Comparison of ENCODE assay signal across 8 cellular contexts in the genomic region with DNA sequence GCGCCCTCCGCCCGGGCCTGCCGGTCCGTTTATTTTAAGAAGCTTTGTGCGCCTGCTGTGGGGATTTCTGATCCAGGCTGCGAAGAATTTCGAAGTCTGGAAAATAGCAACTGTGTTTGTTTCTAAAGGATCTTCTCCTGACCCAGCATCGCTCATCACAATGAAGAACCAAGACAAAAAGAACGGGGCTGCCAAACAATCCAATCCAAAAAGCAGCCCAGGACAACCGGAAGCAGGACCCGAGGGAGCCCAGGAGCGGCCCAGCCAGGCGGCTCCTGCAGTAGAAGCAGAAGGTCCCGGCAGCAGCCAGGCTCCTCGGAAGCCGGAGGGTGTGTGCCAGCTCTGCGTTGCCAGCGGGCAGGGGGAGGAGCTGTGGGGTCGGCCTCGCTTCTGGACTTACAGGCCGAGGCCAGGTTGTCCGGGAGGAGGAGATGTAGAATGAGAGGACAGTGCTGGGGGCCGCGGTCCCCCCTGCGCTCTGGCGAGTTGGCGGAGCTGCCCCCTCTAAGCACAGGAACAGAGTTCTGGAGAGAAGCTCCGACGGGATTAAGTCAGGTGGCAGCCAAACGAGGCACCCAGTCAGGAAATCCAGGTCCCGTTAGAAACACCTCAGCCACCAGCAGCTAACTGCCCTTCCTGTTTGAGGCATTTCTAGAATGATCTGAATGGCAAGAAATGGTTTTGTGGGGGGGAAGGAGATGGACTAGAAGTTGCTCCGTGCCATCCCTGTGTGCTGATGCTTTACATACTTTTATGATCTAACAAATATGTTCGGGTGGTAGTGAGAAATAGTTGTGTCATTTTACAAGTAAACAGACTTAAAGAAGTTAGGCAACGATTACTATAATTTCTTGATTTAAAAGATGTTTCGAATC. TPM values are rescaled to one million over a fixed set of nuclear protein-coding genes. Genes with fewer than 3 reads are reported as not detected.
DNase-seq lines count a peak whose midpoint lies in the region; ATAC-seq and TF ChIP-seq lines count a peak whose summit lies in the region.

No MANE protein-coding gene starts in this region.

- H3K27me3 ChIP-seq in GM23248 (replicated peaks; ENCODE audit: insufficient read depth) (no peaks in the 10 kb centered on the region), SJSA1 (replicated peaks) (no peaks in the 10 kb centered on the region), iPS-18a (ENCODE audit: control insufficient read depth, insufficient read depth, low read length) (no peaks in the 10 kb centered on the region), skeletal muscle tissue (ENCODE audit: control insufficient read depth in 3 of 3, insufficient read depth in 3 of 3, low read length in 3 of 3) (no peaks in the 10 kb centered on the region)

- H3K4me3 Mint-ChIP-seq in brain = peak overlapping the region; percentile 92 to 97 (median 97)

- DNase-seq in CD1c-positive myeloid dendritic cell (ENCODE audit: extremely low spot score) (peak; percentile 41), GM23248 (peak; percentile 79), SJSA1 (ENCODE audit: low read depth in 1 of 2, low spot score in 2 of 2) (peak in 1 of 2 experiments; percentile 64), AML-193 (lab: John Stamatoyannopoulos, UW) (no peak)

- H3K36me3 Mint-ChIP-seq in brain = peaks cover 42% of the 10 kb centered on the region

- H3K27ac ChIP-seq in GM23248 (peak overlapping the region; percentile 99), SJSA1 (peak overlapping the region; percentile 81), iPS-18a (ENCODE audit: low read length) (peak overlapping the region; percentile 52), skeletal muscle tissue (ENCODE audit: low read depth, low read length) (peak overlapping the region; percentile 96)

- no peak for ATAC-seq in HG03520 (IDR thresholded peaks at IDR 0.05; ENCODE audit: unreplicated experiment)

- H3K36me3 ChIP-seq in GM23248 (ENCODE audit: low read depth) = peaks cover 19% of the 10 kb centered on the region
- peaks cover 55% of the 10 kb centered on the region for H3K36me3 ChIP-seq in SJSA1
- peaks cover 34% of the 10 kb centered on the region for H3K36me3 ChIP-seq in iPS-18a (ENCODE audit: control insufficient read depth, low read depth, low read length)
- H3K36me3 ChIP-seq in skeletal muscle tissue (ENCODE audit: control insufficient read depth in 3 of 3, insufficient read depth in 3 of 3, low read length in 3 of 3) = peaks cover 13 to 25% (median 22%) of the 10 kb centered on the region in 3 donors

- peak overlapping the region; percentile 94 to 99 (median 98) for H3K27ac Mint-ChIP-seq in brain

- H4K20me1 ChIP-seq in GM23248 (ENCODE audit: insufficient read depth) = peaks cover 5% of the 10 kb centered on the region; the same call in 1 of the 2 replicates

- no peak for TF ChIP-seq CTCF in brain (conservative IDR thresholded peaks at IDR 0.05)

- no peaks in the 10 kb centered on the region for H3K9me3 Mint-ChIP-seq in brain

- WGBS in GM23248 (ENCODE audit: low coverage in 1 of 2, low lambda C conversion rate in 2 of 2, missing lambda C conversion rate in 2 of 2), 2 experiments = 1% methylated on average over 27 to 36 of the region's 36 CpGs

- H3K9ac ChIP-seq in GM23248 = peak overlapping the region; percentile 99
- peak overlapping the region; percentile 88 for H3K9ac ChIP-seq in iPS-18a (ENCODE audit: low read length)
- peak overlapping the region; percentile 89 to 97 (median 92) for H3K9ac ChIP-seq in skeletal muscle tissue (ENCODE audit: low read depth in 1 of 3, low read length in 3 of 3)

- H2AFZ ChIP-seq in GM23248 = peak overlapping the region; percentile 66

- peaks cover 56% of the 10 kb centered on the region for H3K4me1 Mint-ChIP-seq in brain

- H3K4me2 ChIP-seq in GM23248 (ENCODE audit: unreplicated experiment) = peak overlapping the region; percentile 99

- H3K9me3 ChIP-seq in GM23248 (ENCODE audit: low read depth) = no peaks in the 10 kb centered on the region
- no peaks in the 10 kb centered on the region for H3K9me3 ChIP-seq in SJSA1 (replicated peaks)
- H3K9me3 ChIP-seq in iPS-18a (ENCODE audit: control insufficient read depth, low read depth, low read length) = no peaks in the 10 kb centered on the region
- H3K9me3 ChIP-seq in skeletal muscle tissue (ENCODE audit: control insufficient read depth in 3 of 3, low read length in 3 of 3) = no peaks in the 10 kb centered on the region

- H3K79me2 ChIP-seq in GM23248 (ENCODE audit: insufficient read depth) = peaks cover 54% of the 10 kb centered on the region

- H3K9me2 ChIP-seq in GM23248 (ENCODE audit: insufficient read depth) = no peaks in the 10 kb centered on the region

- H3F3A ChIP-seq in GM23248 (ENCODE audit: insufficient read depth) = peaks cover 47% of the 10 kb centered on the region

- H3K4me1 ChIP-seq in GM23248 (ENCODE audit: insufficient read depth) (peaks cover 30% of the 10 kb centered on the region), SJSA1 (replicated peaks) (peaks cover 22% of the 10 kb centered on the region), iPS-18a (ENCODE audit: control insufficient read depth, low read depth, low read length) (peaks cover 15% of the 10 kb centered on the region), skeletal muscle tissue (ENCODE audit: control insufficient read depth in 3 of 3, insufficient read depth in 3 of 3, low read length in 3 of 3) (peaks cover 37 to 46% (median 38%) of the 10 kb centered on the region in 3 donors)

- H3K4me3 ChIP-seq in GM23248 = peak overlapping the region; percentile 92
- peak overlapping the region; percentile 54 for H3K4me3 ChIP-seq in SJSA1
- H3K4me3 ChIP-seq in iPS-18a (ENCODE audit: low read length) = peak overlapping the region; percentile 93
- peak overlapping the region; percentile 80 to 88 (median 83) for H3K4me3 ChIP-seq in skeletal muscle tissue (ENCODE audit: low read length in 3 of 3)

- H3K27me3 Mint-ChIP-seq in brain = peaks cover 7% of the 10 kb centered on the region

- in situ Hi-C loops in GM23248 (cut with MboI) = no loop called here

RNA-seq across cellular contexts. Expression of a gene that starts 0.9 kb away (rescaled TPM):
- 92.1 and 99.9 TPM in 2 replicates for total RNA-seq in GM23248 (2014; rRNA removed; shearing (Covaris generic))
- 77.5 and 77.6 TPM in 2 replicates for polyA plus RNA-seq in GM23248 (2016; fragmentation: Nextera tagmentation; extraction: Ambion mirVana)
- total RNA-seq in SJSA1 (2014; rRNA removed; shearing (Covaris generic)) = 65.4 and 101 TPM in 2 replicates
- 36.3 TPM for polyA plus RNA-seq in brain (ENCODE audit: insufficient read depth, low read depth, low replicate concordance)
- 30.8 TPM for total RNA-seq in skeletal muscle tissue

RNA-seq across cellular contexts. Expression of a gene that starts 20.0 kb away (rescaled TPM):
- 10.4 and 17.7 TPM in 2 replicates for total RNA-seq in GM23248 (2014; rRNA removed; shearing (Covaris generic))
- polyA plus RNA-seq in GM23248 (2016; fragmentation: Nextera tagmentation; extraction: Ambion mirVana) (19.7 TPM in 2 replicates), brain (ENCODE audit: insufficient read depth, low read depth, low replicate concordance) (104 TPM)
- 22.1 and 38.9 TPM in 2 replicates for total RNA-seq in SJSA1 (2014; rRNA removed; shearing (Covaris generic))
- 58.5 TPM for total RNA-seq in skeletal muscle tissue

RNA-seq across cellular contexts. Expression of a gene that starts 25.0 kb away (rescaled TPM):
- 0.97 and 1.4 TPM in 2 replicates for total RNA-seq in GM23248 (2014; rRNA removed; shearing (Covaris generic))
- 1.7 and 2.2 TPM in 2 replicates for polyA plus RNA-seq in GM23248 (2016; fragmentation: Nextera tagmentation; extraction: Ambion mirVana)
- 4.4 and 5.6 TPM in 2 replicates for total RNA-seq in SJSA1 (2014; rRNA removed; shearing (Covaris generic))
- polyA plus RNA-seq in brain (ENCODE audit: insufficient read depth, low read depth, low replicate concordance) = 8.3 TPM
- total RNA-seq in skeletal muscle tissue = 2.6 TPM

RNA-seq across cellular contexts. Expression of a gene that starts 28.5 kb away (rescaled TPM):
- total RNA-seq in GM23248 (2014; rRNA removed; shearing (Covaris generic)) = not detected in 2 replicates
- polyA plus RNA-seq in GM23248 (2016; fragmentation: Nextera tagmentation; extraction: Ambion mirVana) = 0.21 and 0.25 TPM in 2 replicates
- total RNA-seq in SJSA1 (2014; rRNA removed; shearing (Covaris generic)) = not detected in 2 replicates
- polyA plus RNA-seq in brain (ENCODE audit: insufficient read depth, low read depth, low replicate concordance) = not detected
- not detected for total RNA-seq in skeletal muscle tissue

RNA-seq across cellular contexts. Expression of a gene that starts 41.7 kb away (rescaled TPM):
- total RNA-seq in GM23248 (2014; rRNA removed; shearing (Covaris generic)) = 12.5 and 23.5 TPM in 2 replicates
- polyA plus RNA-seq in GM23248 (2016; fragmentation: Nextera tagmentation; extraction: Ambion mirVana) (25.6 and 26.1 TPM in 2 replicates), brain (ENCODE audit: insufficient read depth, low read depth, low replicate concordance) (9.2 TPM)
- total RNA-seq in SJSA1 (2014; rRNA removed; shearing (Covaris generic)) = 9.2 and 13.5 TPM in 2 replicates
- total RNA-seq in skeletal muscle tissue = 10.4 TPM

Comparison
In these comparisons a context has a peak if more than half of its experiments do, and no peak if none do; other contexts are left out.
1. DNase-seq: peak in CD1c-positive myeloid dendritic cell (single experiment) and GM23248 (single experiment); none in AML-193 (0 of 2).
2. Peak in every context shown above with its lines, with median percentiles within 50 percentile points of each other: H3K27ac ChIP-seq, H3K4me3 ChIP-seq and H3K9ac ChIP-seq.